In the genomic region with DNA sequence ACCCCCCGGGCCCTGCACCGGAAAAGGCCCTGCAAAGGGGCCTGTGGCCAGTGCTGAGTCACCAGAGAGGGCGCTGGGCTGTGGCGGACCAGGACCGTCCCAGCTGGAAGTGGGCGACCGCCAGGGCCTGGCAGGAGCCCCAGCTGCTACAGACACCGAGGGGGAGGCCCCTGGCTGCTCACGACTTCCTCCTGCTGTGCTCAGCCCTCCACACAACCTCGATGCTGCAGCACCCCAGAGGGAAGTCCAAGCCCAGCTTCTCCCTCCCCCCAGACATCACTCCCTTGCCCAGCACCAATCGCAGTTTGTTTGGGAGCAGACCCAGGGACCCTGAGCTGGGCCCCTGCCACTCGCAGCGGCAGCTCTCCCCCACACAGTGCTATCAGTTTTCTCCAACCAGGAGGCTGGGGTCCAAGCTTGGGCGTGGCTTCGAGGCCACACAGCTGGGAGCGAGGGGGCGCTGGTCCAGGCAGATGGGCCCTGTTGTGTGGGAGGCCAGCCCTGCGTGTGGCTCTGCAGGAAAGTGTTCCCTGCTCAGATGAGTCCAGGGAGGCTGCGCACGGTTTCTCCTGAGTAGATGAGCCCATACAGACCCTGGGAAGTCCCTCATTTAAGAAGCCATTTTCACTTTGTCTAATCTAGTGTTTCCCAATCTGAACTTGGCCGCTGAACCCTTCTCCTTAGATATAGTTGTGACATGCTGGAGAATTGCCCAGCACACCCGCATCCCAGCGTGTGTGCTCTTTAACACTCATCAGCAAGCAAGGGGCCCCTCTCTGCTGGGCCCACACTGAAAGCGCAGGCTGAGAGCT, we compare ENCODE assay signal across 9 cellular contexts. TPM values are rescaled to one million over a fixed set of nuclear protein-coding genes. Genes with fewer than 3 reads are reported as not detected.
DNase-seq lines count a peak whose midpoint lies in the region; ATAC-seq and TF ChIP-seq lines count a peak whose summit lies in the region.
"Had no signal": no experiment of that assay in that cellular context is flagged by ENCODE, and none has a peak within 500 bp of the region (broad histone marks: within the 10 kb centered on the region; RNA-seq: fewer than 3 reads in every experiment).

No MANE protein-coding gene starts in this region.

- WGBS in testis, 2 donors = 4 to 22% methylated on average over 4 to 23 of the region's 24 CpGs

- peak; percentile 48 for ATAC-seq in HG02571 (IDR thresholded peaks at IDR 0.05; ENCODE audit: unreplicated experiment)
- ATAC-seq in naive B cell (ENCODE audit: low read depth in 2 of 2) = peak; percentile 88 to 91

- peak; percentile 23 for TF ChIP-seq CTCF in NB4 (IDR thresholded peaks at IDR 0.05; ENCODE audit: low read depth, low read length)
- TF ChIP-seq CTCF in fibroblast of lung (conservative IDR thresholded peaks at IDR 0.05 in 1 of 2, IDR thresholded peaks at IDR 0.05 in 1 of 2; ENCODE audit: low read depth in 1 of 2, low read length in 2 of 2) = peak in 1 of 2 donors; percentile 20
- peak in 2 of 3 experiments; percentile 15 to 17 for TF ChIP-seq CTCF in testis (IDR thresholded peaks at IDR 0.05)

- H3K36me3 ChIP-seq in fibroblast of lung (ENCODE audit: control insufficient read depth, insufficient read depth, low read length) (peaks cover 6% of the 10 kb centered on the region), testis (ENCODE audit: low read depth, missing control alignments) (no peaks in the 10 kb centered on the region)

- H3K4me1 ChIP-seq in fibroblast of lung (ENCODE audit: control insufficient read depth, extremely low read depth, insufficient read depth, low read length) (peaks cover 33% of the 10 kb centered on the region), testis (peaks cover 36% of the 10 kb centered on the region)

- H3K79me2 ChIP-seq in fibroblast of lung (ENCODE audit: control insufficient read depth, insufficient read depth, low read length) = no peaks in the 10 kb centered on the region

- H3K27me3 Mint-ChIP-seq in naive B cell = no peaks in the 10 kb centered on the region

- H3K4me3 Mint-ChIP-seq in naive B cell = peak overlapping the region; percentile 67 to 91 (median 82)

- TF ChIP-seq POLR2A in NB4 (IDR thresholded peaks at IDR 0.05; ENCODE audit: extremely low read depth, insufficient read length) (no peak), testis (IDR thresholded peaks at IDR 0.05) (no peak)

- DNase-seq in DMS53 (lab: John Stamatoyannopoulos, UW) (peak; percentile 52), DMS53 treated with DMSO at 0.1 percent for 48 hours (lab: John Stamatoyannopoulos, UW; ENCODE audit: unreplicated experiment) (no peak), NB4 (ENCODE audit: low read depth) (peak; percentile 99), fibroblast of lung (ENCODE audit: low read depth in 2 of 2) (peak; percentile 88 to 92), naive B cell (peak; percentile 72), testis (peak; percentile 91)
- peak; percentile 48 for DNase-seq in activated CD8-positive, alpha-beta memory T cell treated with anti-CD3 and anti-CD28 coated beads, Interleukin-2, amount 50 U/mL, for 4 hours

- H3K4me1 Mint-ChIP-seq in naive B cell = peaks cover 42 to 64% (median 63%) of the 10 kb centered on the region in 3 donors

- H3K9me3 ChIP-seq in fibroblast of lung (ENCODE audit: control insufficient read depth, insufficient read depth, low read depth, low read length) (no peaks in the 10 kb centered on the region), testis (no peaks in the 10 kb centered on the region)

- peak overlapping the region; percentile 42 for H3K27ac ChIP-seq in fibroblast of lung (ENCODE audit: insufficient read depth, low read length)
- H3K27ac ChIP-seq in testis = peak overlapping the region; percentile 16 to 82

- H3K36me3 Mint-ChIP-seq in naive B cell = no peaks in the 10 kb centered on the region

- no peak overlapping the region for H2AFZ ChIP-seq in fibroblast of lung (ENCODE audit: low read length)

- H3K4me2 ChIP-seq in fibroblast of lung (ENCODE audit: extremely low read depth, insufficient read depth, low read length) = peak overlapping the region; percentile 61

- H3K9me3 Mint-ChIP-seq in naive B cell = no peaks in the 10 kb centered on the region

- H3K27ac Mint-ChIP-seq in naive B cell = peak overlapping the region; percentile 83 to 97 (median 92)

- H3K9ac ChIP-seq in fibroblast of lung (ENCODE audit: insufficient read depth, low read length) = peak overlapping the region; percentile 27

- intact Hi-C loops in testis (cut with DNase I; ENCODE audit: low total_unique reads) = no loop called here

- no peaks in the 10 kb centered on the region for H4K20me1 ChIP-seq in fibroblast of lung (ENCODE audit: control insufficient read depth, extremely low read depth, insufficient read depth, low read length)

- H3K4me3 ChIP-seq in NB4 (ENCODE audit: low read depth, low read length) = peak overlapping the region; percentile 17
- peak overlapping the region in 2 of 4 experiments; percentile 20 to 27 for H3K4me3 ChIP-seq in fibroblast of lung (replicated peaks in 1 of 4; ENCODE audit: control extremely low read depth in 1 of 4, insufficient read depth in 1 of 4, low read depth in 3 of 4, low read length in 4 of 4)
- no peak overlapping the region for H3K4me3 ChIP-seq in testis

- no peaks in the 10 kb centered on the region for H3K27me3 ChIP-seq in fibroblast of lung (ENCODE audit: control insufficient read depth, insufficient read depth, low read length)
- H3K27me3 ChIP-seq in testis = no peaks in the 10 kb centered on the region

RNA-seq across cellular contexts. Expression of gene SH3BP1, which starts 5.6 kb away (rescaled TPM):
- total RNA-seq in fibroblast of lung = 3.1 and 6.2 TPM in 2 replicates
- polyA plus RNA-seq in fibroblast of lung = 2.9 and 5.5 TPM in 2 replicates
- polyA plus RNA-seq in fibroblast of lung (2012) = 7.7 and 15.2 TPM in 2 replicates
- polyA minus RNA-seq in fibroblast of lung (ENCODE audit: low replicate concordance) = 15.3 and 34.4 TPM in 2 replicates
- 1 to 10 TPM; 2.7 to 8.0 (median 3.2) TPM for polyA plus RNA-seq in naive B cell (ENCODE audit: low read depth in 6 of 6)
- 10 to 100 TPM; 15.7 to 23.6 TPM for total RNA-seq in testis
- polyA plus RNA-seq in testis (ENCODE audit: insufficient read depth, low read depth, low replicate concordance) = 11.9 TPM

RNA-seq across cellular contexts. Expression of gene PDXP, which starts 24.6 kb away (rescaled TPM):
- total RNA-seq in fibroblast of lung (4.0 and 5.1 TPM in 2 replicates), testis (100 to 1,000 TPM in 1 of 2 donors, 10 to 100 TPM in 1; 95.7 to 117 TPM)
- polyA plus RNA-seq in fibroblast of lung (7.9 and 14.7 TPM in 2 replicates), naive B cell (ENCODE audit: low read depth in 6 of 6) (10 to 100 TPM in 1 of 6 donors, 1 to 10 TPM in 5; 4.0 to 14.3 (median 7.6) TPM), testis (ENCODE audit: insufficient read depth, low read depth, low replicate concordance) (51.9 TPM)
- polyA plus RNA-seq in fibroblast of lung (2012) = 6.9 and 16.5 TPM in 2 replicates
- polyA minus RNA-seq in fibroblast of lung (ENCODE audit: low replicate concordance) = 14.5 and 15.0 TPM in 2 replicates

RNA-seq across cellular contexts. Expression of gene GGA1, which starts 25.3 kb away (rescaled TPM):
- total RNA-seq in fibroblast of lung = 24.7 and 27.9 TPM in 2 replicates
- polyA plus RNA-seq in fibroblast of lung = 18.0 and 23.1 TPM in 2 replicates
- polyA plus RNA-seq in fibroblast of lung (2012) = 17.3 and 21.9 TPM in 2 replicates
- polyA minus RNA-seq in fibroblast of lung (ENCODE audit: low replicate concordance) = 17.6 and 35.7 TPM in 2 replicates
- 10 to 100 TPM; 15.5 to 28.9 (median 24.2) TPM for polyA plus RNA-seq in naive B cell (ENCODE audit: low read depth in 6 of 6)
- 100 to 1,000 TPM; 274 to 359 TPM for total RNA-seq in testis
- polyA plus RNA-seq in testis (ENCODE audit: insufficient read depth, low read depth, low replicate concordance) = 354 TPM

RNA-seq across cellular contexts. Expression of gene LGALS1, which starts 41.5 kb away (rescaled TPM):
- 6,362 and 11,230 TPM in 2 replicates for total RNA-seq in fibroblast of lung
- 5,090 and 5,801 TPM in 2 replicates for polyA plus RNA-seq in fibroblast of lung
- 11,602 and 14,894 TPM in 2 replicates for polyA plus RNA-seq in fibroblast of lung (2012)
- polyA minus RNA-seq in fibroblast of lung (ENCODE audit: low replicate concordance) = 14,591 and 18,200 TPM in 2 replicates
- 10 to 100 TPM in 4 of 6 donors, 1 to 10 TPM in 2; 4.1 to 35.3 (median 12.8) TPM for polyA plus RNA-seq in naive B cell (ENCODE audit: low read depth in 6 of 6)
- 100 to 1,000 TPM; 466 to 960 TPM for total RNA-seq in testis
- polyA plus RNA-seq in testis (ENCODE audit: insufficient read depth, low read depth, low replicate concordance) = 681 TPM
- polyA plus RNA-seq: neural cell had no signal

RNA-seq across cellular contexts. Expression of gene NOL12, which starts 52.2 kb away (rescaled TPM):
- total RNA-seq in fibroblast of lung = 12.1 and 15.4 TPM in 2 replicates
- polyA plus RNA-seq in fibroblast of lung = 12.8 and 26.1 TPM in 2 replicates
- 16.0 and 29.1 TPM in 2 replicates for polyA plus RNA-seq in fibroblast of lung (2012)
- polyA minus RNA-seq in fibroblast of lung (ENCODE audit: low replicate concordance) = 5.0 and 6.3 TPM in 2 replicates
- 10 to 100 TPM; 35.7 to 60.6 (median 40.2) TPM for polyA plus RNA-seq in naive B cell (ENCODE audit: low read depth in 6 of 6)
- 10 to 100 TPM; 46.6 to 51.2 TPM for total RNA-seq in testis
- 76.2 TPM for polyA plus RNA-seq in testis (ENCODE audit: insufficient read depth, low read depth, low replicate concordance)

Comparison
In these comparisons a context has a peak if more than half of its experiments do, and no peak if none do; other contexts are left out.
1. RNA of gene GGA1, which starts 25.3 kb away (polyA plus RNA-seq): 354 TPM in testis (single experiment); 15.5 to 28.9 TPM in naive B cell and 17.3 to 23.1 TPM in fibroblast of lung; every median in the first group is over 10 times any median in the second.